24 cellular contexts compared by ENCODE assay signal in genomic region chr5:135147294-135148090, GRCh38.
"Had no signal": no experiment of that assay in that cellular context is flagged by ENCODE, and none has a peak within 500 bp of the region (broad histone marks: within the 10 kb centered on the region; RNA-seq: fewer than 3 reads in every experiment).

No MANE protein-coding gene starts in this region.

- H3K36me3 ChIP-seq: left ventricle myocardium inferior, pancreas, prostate gland, sigmoid colon, spleen, suprapubic skin, thoracic aorta, tibial artery had no signal

- H3K9me3 ChIP-seq: left ventricle myocardium inferior, pancreas, prostate gland, sigmoid colon, suprapubic skin, thoracic aorta, tibial artery had no signal

- H3K4me1 Mint-ChIP-seq: naive B cell; natural killer cell; stimulated activated effector memory CD8-positive, alpha-beta T cell treated with anti-CD3 and anti-CD28 coated beads, Interleukin-12 subunit alpha, Interleukin-12 subunit beta, amount 100 ng/mL, for 72 hours had no signal

- H3K4me3 Mint-ChIP-seq: mesothelial cell of epicardium; naive B cell; natural killer cell; stimulated activated effector memory CD8-positive, alpha-beta T cell treated with anti-CD3 and anti-CD28 coated beads, Interleukin-12 subunit alpha, Interleukin-12 subunit beta, amount 100 ng/mL, for 72 hours; stimulated activated naive CD8-positive, alpha-beta T cell treated with anti-CD3 and anti-CD28 coated beads, Interleukin-15, Interleukin-2, amounts not matched to agents 100 ng/mL and 50 ng/mL, for 24 hours; type B pancreatic cell had no signal

- H3K4me3 ChIP-seq: hepatocyte, left ventricle myocardium inferior, lung, pancreas, prostate gland, sigmoid colon, spleen, suprapubic skin, thoracic aorta, tibial artery had no signal

- H3K4me1 ChIP-seq: left ventricle myocardium inferior, pancreas, prostate gland, sigmoid colon, spleen, suprapubic skin, tibial artery had no signal

- H3K27ac Mint-ChIP-seq: mesothelial cell of epicardium; naive B cell; natural killer cell; stimulated activated effector memory CD8-positive, alpha-beta T cell treated with anti-CD3 and anti-CD28 coated beads, Interleukin-12 subunit alpha, Interleukin-12 subunit beta, amount 100 ng/mL, for 72 hours; stimulated activated naive CD8-positive, alpha-beta T cell treated with anti-CD3 and anti-CD28 coated beads, Interleukin-15, Interleukin-2, amounts not matched to agents 100 ng/mL and 50 ng/mL, for 24 hours; type B pancreatic cell had no signal

- FAIRE-seq: pancreas, small intestine, urothelium cell line had no signal

- H3K36me3 Mint-ChIP-seq: mesothelial cell of epicardium; natural killer cell; stimulated activated effector memory CD8-positive, alpha-beta T cell treated with anti-CD3 and anti-CD28 coated beads, Interleukin-12 subunit alpha, Interleukin-12 subunit beta, amount 100 ng/mL, for 72 hours; type B pancreatic cell had no signal

- H3K27ac ChIP-seq: hepatocyte, left ventricle myocardium inferior, pancreas, prostate gland, sigmoid colon, spleen, suprapubic skin, thoracic aorta, tibial artery had no signal

- H3K79me2 ChIP-seq: hepatocyte had no signal

- H3K27me3 ChIP-seq: hepatocyte, pancreas, sigmoid colon, suprapubic skin, tibial artery had no signal

- DNase-seq: left ventricle myocardium inferior; mesendoderm; naive B cell; natural killer cell; pancreas; posterior cingulate gyrus; retina; right cardiac atrium; sigmoid colon; small intestine; spleen; stimulated activated CD4-positive, alpha-beta T cell treated with anti-CD3 and anti-CD28 coated beads, Interleukin-4, amount 100 ng/mL, for 24 hours; stimulated activated naive CD4-positive, alpha-beta T cell had no signal

- H3K4me2 ChIP-seq: hepatocyte had no signal

- H3K9me3 Mint-ChIP-seq: natural killer cell; stimulated activated effector memory CD8-positive, alpha-beta T cell treated with anti-CD3 and anti-CD28 coated beads, Interleukin-12 subunit alpha, Interleukin-12 subunit beta, amount 100 ng/mL, for 72 hours had no signal

- H2AFZ ChIP-seq: hepatocyte had no signal

- ATAC-seq: natural killer cell; pancreas; right cardiac atrium; stimulated activated effector memory CD8-positive, alpha-beta T cell treated with anti-CD3 and anti-CD28 coated beads, Interleukin-12 subunit alpha, Interleukin-12 subunit beta, amount 100 ng/mL, for 72 hours had no signal
